In the genomic region with DNA sequence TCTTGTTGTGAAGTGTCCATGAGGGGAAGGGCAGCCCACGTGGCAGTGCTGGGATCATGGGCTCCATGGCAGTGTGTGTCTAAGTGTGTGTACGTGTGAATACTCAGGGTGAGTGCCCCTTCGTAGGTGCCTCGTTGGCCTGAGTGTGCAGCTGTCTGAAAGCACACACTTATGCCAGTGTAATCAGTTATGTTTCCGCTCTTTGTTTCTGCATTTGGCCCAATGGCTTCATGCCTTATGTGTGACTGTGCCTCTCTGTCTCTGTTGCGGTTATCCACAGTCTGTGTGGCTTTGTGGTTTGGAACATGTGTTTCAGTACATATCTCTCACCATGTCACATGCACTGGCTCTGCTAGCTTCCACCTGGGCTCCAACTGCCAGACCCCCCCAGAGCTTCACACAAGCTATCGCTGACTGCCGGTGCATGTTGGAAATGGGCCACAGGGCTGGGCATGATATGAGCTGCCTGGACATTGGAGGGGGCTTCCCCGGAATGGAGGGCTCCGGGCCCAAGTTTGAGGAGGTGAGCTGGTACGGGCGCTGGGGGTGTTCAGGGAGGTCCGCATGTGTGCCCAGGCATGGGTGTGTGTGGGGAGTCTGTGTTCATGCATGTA, we compare ENCODE assay signal across 1 cellular context.
TF ChIP-seq lines count a peak whose summit lies in the region.

No MANE protein-coding gene starts in this region.

TF ChIP-seq in SK-N-SH, 30 proteins besides CTCF, POLR2A, EP300 and RAD21 (continued from another document):
- TF ChIP-seq, protein P1, sequence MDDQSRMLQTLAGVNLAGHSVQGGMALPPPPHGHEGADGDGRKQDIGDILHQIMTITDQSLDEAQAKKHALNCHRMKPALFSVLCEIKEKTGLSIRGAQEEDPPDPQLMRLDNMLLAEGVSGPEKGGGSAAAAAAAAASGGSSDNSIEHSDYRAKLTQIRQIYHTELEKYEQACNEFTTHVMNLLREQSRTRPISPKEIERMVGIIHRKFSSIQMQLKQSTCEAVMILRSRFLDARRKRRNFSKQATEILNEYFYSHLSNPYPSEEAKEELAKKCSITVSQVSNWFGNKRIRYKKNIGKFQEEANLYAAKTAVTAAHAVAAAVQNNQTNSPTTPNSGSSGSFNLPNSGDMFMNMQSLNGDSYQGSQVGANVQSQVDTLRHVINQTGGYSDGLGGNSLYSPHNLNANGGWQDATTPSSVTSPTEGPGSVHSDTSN (IDR thresholded peaks at IDR 0.05), result no peak
- TF ChIP-seq POLR2AphosphoS5 (IDR thresholded peaks at IDR 0.05; ENCODE audit: low read depth, low read length), result no peak
- TF ChIP-seq, protein P2, sequence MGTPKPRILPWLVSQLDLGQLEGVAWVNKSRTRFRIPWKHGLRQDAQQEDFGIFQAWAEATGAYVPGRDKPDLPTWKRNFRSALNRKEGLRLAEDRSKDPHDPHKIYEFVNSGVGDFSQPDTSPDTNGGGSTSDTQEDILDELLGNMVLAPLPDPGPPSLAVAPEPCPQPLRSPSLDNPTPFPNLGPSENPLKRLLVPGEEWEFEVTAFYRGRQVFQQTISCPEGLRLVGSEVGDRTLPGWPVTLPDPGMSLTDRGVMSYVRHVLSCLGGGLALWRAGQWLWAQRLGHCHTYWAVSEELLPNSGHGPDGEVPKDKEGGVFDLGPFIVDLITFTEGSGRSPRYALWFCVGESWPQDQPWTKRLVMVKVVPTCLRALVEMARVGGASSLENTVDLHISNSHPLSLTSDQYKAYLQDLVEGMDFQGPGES (IDR thresholded peaks at IDR 0.05; ENCODE audit: low read depth, low read length), result no peak
- no peak for TF ChIP-seq GATA2 (CRISPR knock-in tag; IDR thresholded peaks at IDR 0.05)
- TF ChIP-seq, protein P3, sequence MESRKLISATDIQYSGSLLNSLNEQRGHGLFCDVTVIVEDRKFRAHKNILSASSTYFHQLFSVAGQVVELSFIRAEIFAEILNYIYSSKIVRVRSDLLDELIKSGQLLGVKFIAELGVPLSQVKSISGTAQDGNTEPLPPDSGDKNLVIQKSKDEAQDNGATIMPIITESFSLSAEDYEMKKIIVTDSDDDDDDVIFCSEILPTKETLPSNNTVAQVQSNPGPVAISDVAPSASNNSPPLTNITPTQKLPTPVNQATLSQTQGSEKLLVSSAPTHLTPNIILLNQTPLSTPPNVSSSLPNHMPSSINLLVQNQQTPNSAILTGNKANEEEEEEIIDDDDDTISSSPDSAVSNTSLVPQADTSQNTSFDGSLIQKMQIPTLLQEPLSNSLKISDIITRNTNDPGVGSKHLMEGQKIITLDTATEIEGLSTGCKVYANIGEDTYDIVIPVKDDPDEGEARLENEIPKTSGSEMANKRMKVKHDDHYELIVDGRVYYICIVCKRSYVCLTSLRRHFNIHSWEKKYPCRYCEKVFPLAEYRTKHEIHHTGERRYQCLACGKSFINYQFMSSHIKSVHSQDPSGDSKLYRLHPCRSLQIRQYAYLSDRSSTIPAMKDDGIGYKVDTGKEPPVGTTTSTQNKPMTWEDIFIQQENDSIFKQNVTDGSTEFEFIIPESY (IDR thresholded peaks at IDR 0.05; ENCODE audit: borderline replicate concordance, low read depth), result no peak
- no peak for TF ChIP-seq CHD2 (IDR thresholded peaks at IDR 0.05; ENCODE audit: low read length, partially characterized antibody)
